13 cellular contexts compared by ENCODE assay signal in genomic region chr6:87110639-87111038, GRCh38.
"Had no signal": no experiment of that assay in that cellular context is flagged by ENCODE, and none has a peak within 500 bp of the region (broad histone marks: within the 10 kb centered on the region; RNA-seq: fewer than 3 reads in every experiment).

No MANE protein-coding gene starts in this region.

- ATAC-seq: activated T-cell treated with anti-CD3 and anti-CD28 coated beads, Interleukin-2, amount 50 U/mL, for 72 hours; gastroesophageal sphincter; left lobe of liver; sciatic nerve had no signal

- DNase-seq: activated CD4-positive, alpha-beta T cell treated with anti-CD3 and anti-CD28 coated beads, Interleukin-2, amount 10 ng/mL, durations not matched to agents 24 days and 14 days; activated CD4-positive, CD25-positive, alpha-beta regulatory T cell; activated CD8-positive, alpha-beta memory T cell treated with anti-CD3 and anti-CD28 coated beads, Interleukin-2, amount 50 U/mL, for 48 hours; activated gamma-delta T cell; activated T-cell treated with anti-CD3 and anti-CD28 coated beads, Interleukin-2, amount 50 U/mL, for 72 hours; amniotic stem cell; islet precursor cell; mammary epithelial cell; ovary; trophoblast cell had no signal
